Comparison of ENCODE assay signal across 2 cellular contexts in genomic region chr22:49011769-49012598, GRCh38.
TF ChIP-seq lines count a peak whose summit lies in the region.

No MANE protein-coding gene starts in this region.

TF ChIP-seq in SK-N-SH, 30 proteins besides CTCF, POLR2A, EP300 and RAD21:
- TF ChIP-seq ELF1 (IDR thresholded peaks at IDR 0.05) (no peak), PBX3 (IDR thresholded peaks at IDR 0.05) (no peak), TCF12 (IDR thresholded peaks at IDR 0.05) (no peak), NFIC (IDR thresholded peaks at IDR 0.05; ENCODE audit: borderline replicate concordance) (no peak), MXI1 (IDR thresholded peaks at IDR 0.05; ENCODE audit: low read depth, low read length) (no peak), EZH2phosphoT487 (IDR thresholded peaks at IDR 0.05; ENCODE audit: borderline replicate concordance, low read depth) (no peak), TEAD4 (IDR thresholded peaks at IDR 0.05; ENCODE audit: borderline replicate concordance, insufficient read depth) (no peak), USF1 (IDR thresholded peaks at IDR 0.05; ENCODE audit: borderline replicate concordance, low read depth) (no peak), SIN3A (IDR thresholded peaks at IDR 0.05; ENCODE audit: borderline replicate concordance, low read depth, low read length) (no peak), RXRA (IDR thresholded peaks at IDR 0.05; ENCODE audit: borderline replicate concordance, low read depth) (no peak), FOSL2 (IDR thresholded peaks at IDR 0.05; ENCODE audit: borderline replicate concordance, low read depth) (no peak), CHD2 (IDR thresholded peaks at IDR 0.05; ENCODE audit: low read length, partially characterized antibody) (no peak), YY1 (IDR thresholded peaks at IDR 0.05; ENCODE audit: low read depth) (no peak)
- TF ChIP-seq, protein P1, sequence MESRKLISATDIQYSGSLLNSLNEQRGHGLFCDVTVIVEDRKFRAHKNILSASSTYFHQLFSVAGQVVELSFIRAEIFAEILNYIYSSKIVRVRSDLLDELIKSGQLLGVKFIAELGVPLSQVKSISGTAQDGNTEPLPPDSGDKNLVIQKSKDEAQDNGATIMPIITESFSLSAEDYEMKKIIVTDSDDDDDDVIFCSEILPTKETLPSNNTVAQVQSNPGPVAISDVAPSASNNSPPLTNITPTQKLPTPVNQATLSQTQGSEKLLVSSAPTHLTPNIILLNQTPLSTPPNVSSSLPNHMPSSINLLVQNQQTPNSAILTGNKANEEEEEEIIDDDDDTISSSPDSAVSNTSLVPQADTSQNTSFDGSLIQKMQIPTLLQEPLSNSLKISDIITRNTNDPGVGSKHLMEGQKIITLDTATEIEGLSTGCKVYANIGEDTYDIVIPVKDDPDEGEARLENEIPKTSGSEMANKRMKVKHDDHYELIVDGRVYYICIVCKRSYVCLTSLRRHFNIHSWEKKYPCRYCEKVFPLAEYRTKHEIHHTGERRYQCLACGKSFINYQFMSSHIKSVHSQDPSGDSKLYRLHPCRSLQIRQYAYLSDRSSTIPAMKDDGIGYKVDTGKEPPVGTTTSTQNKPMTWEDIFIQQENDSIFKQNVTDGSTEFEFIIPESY (IDR thresholded peaks at IDR 0.05; ENCODE audit: borderline replicate concordance, low read depth): no peak
- TF ChIP-seq, protein P2, sequence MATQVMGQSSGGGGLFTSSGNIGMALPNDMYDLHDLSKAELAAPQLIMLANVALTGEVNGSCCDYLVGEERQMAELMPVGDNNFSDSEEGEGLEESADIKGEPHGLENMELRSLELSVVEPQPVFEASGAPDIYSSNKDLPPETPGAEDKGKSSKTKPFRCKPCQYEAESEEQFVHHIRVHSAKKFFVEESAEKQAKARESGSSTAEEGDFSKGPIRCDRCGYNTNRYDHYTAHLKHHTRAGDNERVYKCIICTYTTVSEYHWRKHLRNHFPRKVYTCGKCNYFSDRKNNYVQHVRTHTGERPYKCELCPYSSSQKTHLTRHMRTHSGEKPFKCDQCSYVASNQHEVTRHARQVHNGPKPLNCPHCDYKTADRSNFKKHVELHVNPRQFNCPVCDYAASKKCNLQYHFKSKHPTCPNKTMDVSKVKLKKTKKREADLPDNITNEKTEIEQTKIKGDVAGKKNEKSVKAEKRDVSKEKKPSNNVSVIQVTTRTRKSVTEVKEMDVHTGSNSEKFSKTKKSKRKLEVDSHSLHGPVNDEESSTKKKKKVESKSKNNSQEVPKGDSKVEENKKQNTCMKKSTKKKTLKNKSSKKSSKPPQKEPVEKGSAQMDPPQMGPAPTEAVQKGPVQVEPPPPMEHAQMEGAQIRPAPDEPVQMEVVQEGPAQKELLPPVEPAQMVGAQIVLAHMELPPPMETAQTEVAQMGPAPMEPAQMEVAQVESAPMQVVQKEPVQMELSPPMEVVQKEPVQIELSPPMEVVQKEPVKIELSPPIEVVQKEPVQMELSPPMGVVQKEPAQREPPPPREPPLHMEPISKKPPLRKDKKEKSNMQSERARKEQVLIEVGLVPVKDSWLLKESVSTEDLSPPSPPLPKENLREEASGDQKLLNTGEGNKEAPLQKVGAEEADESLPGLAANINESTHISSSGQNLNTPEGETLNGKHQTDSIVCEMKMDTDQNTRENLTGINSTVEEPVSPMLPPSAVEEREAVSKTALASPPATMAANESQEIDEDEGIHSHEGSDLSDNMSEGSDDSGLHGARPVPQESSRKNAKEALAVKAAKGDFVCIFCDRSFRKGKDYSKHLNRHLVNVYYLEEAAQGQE (IDR thresholded peaks at IDR 0.05; ENCODE audit: low read depth, low read length): no peak
- TF ChIP-seq, protein P3, sequence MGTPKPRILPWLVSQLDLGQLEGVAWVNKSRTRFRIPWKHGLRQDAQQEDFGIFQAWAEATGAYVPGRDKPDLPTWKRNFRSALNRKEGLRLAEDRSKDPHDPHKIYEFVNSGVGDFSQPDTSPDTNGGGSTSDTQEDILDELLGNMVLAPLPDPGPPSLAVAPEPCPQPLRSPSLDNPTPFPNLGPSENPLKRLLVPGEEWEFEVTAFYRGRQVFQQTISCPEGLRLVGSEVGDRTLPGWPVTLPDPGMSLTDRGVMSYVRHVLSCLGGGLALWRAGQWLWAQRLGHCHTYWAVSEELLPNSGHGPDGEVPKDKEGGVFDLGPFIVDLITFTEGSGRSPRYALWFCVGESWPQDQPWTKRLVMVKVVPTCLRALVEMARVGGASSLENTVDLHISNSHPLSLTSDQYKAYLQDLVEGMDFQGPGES (IDR thresholded peaks at IDR 0.05; ENCODE audit: low read depth, low read length): no peak
- TF ChIP-seq, protein P4, sequence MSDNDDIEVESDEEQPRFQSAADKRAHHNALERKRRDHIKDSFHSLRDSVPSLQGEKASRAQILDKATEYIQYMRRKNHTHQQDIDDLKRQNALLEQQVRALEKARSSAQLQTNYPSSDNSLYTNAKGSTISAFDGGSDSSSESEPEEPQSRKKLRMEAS (IDR thresholded peaks at IDR 0.05; ENCODE audit: low read depth): no peak
- TF ChIP-seq, protein P5, sequence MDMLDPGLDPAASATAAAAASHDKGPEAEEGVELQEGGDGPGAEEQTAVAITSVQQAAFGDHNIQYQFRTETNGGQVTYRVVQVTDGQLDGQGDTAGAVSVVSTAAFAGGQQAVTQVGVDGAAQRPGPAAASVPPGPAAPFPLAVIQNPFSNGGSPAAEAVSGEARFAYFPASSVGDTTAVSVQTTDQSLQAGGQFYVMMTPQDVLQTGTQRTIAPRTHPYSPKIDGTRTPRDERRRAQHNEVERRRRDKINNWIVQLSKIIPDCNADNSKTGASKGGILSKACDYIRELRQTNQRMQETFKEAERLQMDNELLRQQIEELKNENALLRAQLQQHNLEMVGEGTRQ (IDR thresholded peaks at IDR 0.05; ENCODE audit: borderline replicate concordance, low read depth, low read length): no peak

TF ChIP-seq in SK-N-SH treated with all-trans-retinoic acid at 6 μM for 48 hours, 23 proteins besides CTCF, POLR2A, EP300 and RAD21 (continued from another document):
- TF ChIP-seq ARNTL (CRISPR knock-in tag; IDR thresholded peaks at IDR 0.05; ENCODE audit: borderline replicate concordance, low read depth): no peak
- no peak for TF ChIP-seq GLIS3 (CRISPR knock-in tag; IDR thresholded peaks at IDR 0.05)
- no peak for TF ChIP-seq PATZ1 (CRISPR knock-in tag; IDR thresholded peaks at IDR 0.05; ENCODE audit: borderline replicate concordance)
- no peak for TF ChIP-seq OSR1 (CRISPR knock-in tag; IDR thresholded peaks at IDR 0.05)
- TF ChIP-seq ISL1 (CRISPR knock-in tag; IDR thresholded peaks at IDR 0.05): no peak
- TF ChIP-seq, protein P6, sequence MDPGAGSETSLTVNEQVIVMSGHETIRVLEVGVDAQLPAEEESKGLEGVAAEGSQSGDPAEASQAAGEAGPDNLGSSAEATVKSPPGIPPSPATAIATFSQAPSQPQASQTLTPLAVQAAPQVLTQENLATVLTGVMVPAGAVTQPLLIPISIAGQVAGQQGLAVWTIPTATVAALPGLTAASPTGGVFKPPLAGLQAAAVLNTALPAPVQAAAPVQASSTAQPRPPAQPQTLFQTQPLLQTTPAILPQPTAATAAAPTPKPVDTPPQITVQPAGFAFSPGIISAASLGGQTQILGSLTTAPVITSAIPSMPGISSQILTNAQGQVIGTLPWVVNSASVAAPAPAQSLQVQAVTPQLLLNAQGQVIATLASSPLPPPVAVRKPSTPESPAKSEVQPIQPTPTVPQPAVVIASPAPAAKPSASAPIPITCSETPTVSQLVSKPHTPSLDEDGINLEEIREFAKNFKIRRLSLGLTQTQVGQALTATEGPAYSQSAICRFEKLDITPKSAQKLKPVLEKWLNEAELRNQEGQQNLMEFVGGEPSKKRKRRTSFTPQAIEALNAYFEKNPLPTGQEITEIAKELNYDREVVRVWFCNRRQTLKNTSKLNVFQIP (CRISPR knock-in tag; IDR thresholded peaks at IDR 0.05; ENCODE audit: borderline replicate concordance, low read depth): no peak
- TF ChIP-seq RARB (CRISPR knock-in tag; IDR thresholded peaks at IDR 0.05): no peak
- no peak for TF ChIP-seq ZFP3 (CRISPR knock-in tag; IDR thresholded peaks at IDR 0.05)
- TF ChIP-seq ZNF565 (CRISPR knock-in tag; conservative IDR thresholded peaks at IDR 0.05; ENCODE audit: low read depth): no peak
- no peak for TF ChIP-seq ESRRG (CRISPR knock-in tag; IDR thresholded peaks at IDR 0.05)
- TF ChIP-seq TCF4 (CRISPR knock-in tag; IDR thresholded peaks at IDR 0.05; ENCODE audit: borderline replicate concordance): no peak
- TF ChIP-seq ZC3H10 (CRISPR knock-in tag; IDR thresholded peaks at IDR 0.05): no peak
- TF ChIP-seq SNAI2 (CRISPR knock-in tag; IDR thresholded peaks at IDR 0.05): no peak
- TF ChIP-seq BACH2 (CRISPR knock-in tag; IDR thresholded peaks at IDR 0.05; ENCODE audit: borderline replicate concordance): no peak
- no peak for TF ChIP-seq TOX (CRISPR knock-in tag; IDR thresholded peaks at IDR 0.05; ENCODE audit: borderline replicate concordance)
- TF ChIP-seq, protein P7, sequence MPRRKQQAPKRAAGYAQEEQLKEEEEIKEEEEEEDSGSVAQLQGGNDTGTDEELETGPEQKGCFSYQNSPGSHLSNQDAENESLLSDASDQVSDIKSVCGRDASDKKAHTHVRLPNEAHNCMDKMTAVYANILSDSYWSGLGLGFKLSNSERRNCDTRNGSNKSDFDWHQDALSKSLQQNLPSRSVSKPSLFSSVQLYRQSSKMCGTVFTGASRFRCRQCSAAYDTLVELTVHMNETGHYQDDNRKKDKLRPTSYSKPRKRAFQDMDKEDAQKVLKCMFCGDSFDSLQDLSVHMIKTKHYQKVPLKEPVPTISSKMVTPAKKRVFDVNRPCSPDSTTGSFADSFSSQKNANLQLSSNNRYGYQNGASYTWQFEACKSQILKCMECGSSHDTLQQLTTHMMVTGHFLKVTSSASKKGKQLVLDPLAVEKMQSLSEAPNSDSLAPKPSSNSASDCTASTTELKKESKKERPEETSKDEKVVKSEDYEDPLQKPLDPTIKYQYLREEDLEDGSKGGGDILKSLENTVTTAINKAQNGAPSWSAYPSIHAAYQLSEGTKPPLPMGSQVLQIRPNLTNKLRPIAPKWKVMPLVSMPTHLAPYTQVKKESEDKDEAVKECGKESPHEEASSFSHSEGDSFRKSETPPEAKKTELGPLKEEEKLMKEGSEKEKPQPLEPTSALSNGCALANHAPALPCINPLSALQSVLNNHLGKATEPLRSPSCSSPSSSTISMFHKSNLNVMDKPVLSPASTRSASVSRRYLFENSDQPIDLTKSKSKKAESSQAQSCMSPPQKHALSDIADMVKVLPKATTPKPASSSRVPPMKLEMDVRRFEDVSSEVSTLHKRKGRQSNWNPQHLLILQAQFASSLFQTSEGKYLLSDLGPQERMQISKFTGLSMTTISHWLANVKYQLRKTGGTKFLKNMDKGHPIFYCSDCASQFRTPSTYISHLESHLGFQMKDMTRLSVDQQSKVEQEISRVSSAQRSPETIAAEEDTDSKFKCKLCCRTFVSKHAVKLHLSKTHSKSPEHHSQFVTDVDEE (CRISPR knock-in tag; IDR thresholded peaks at IDR 0.05): no peak
- TF ChIP-seq, protein P8, sequence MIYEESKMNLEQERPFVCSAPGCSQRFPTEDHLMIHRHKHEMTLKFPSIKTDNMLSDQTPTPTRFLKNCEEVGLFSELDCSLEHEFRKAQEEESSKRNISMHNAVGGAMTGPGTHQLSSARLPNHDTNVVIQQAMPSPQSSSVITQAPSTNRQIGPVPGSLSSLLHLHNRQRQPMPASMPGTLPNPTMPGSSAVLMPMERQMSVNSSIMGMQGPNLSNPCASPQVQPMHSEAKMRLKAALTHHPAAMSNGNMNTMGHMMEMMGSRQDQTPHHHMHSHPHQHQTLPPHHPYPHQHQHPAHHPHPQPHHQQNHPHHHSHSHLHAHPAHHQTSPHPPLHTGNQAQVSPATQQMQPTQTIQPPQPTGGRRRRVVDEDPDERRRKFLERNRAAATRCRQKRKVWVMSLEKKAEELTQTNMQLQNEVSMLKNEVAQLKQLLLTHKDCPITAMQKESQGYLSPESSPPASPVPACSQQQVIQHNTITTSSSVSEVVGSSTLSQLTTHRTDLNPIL (CRISPR knock-in tag; IDR thresholded peaks at IDR 0.05; ENCODE audit: low read depth): no peak
